1 cellular context compared by ENCODE assay signal in the genomic region with DNA sequence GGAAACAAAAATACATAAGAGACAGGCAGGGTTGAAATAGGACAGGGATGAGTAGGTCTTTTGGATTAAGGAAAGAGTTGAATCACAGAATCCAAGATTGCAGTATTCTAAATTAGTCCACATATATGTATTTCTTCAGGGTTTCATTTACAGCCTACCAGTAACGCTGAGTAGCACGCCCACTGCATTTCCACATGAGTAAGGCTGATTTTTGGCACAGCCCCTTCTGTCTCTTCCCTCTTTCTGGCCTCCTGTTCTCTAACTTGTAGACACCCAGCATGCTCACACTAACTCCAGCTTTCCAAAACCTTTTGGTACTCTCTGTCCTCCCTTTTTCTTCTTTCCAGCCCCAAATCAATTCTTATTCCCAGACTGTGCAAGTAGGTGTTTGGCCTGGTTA.
TF ChIP-seq lines count a peak whose summit lies in the region.

No MANE protein-coding gene starts in this region.

TF ChIP-seq in SK-N-SH, 30 proteins besides CTCF, POLR2A, EP300 and RAD21 (continued from another document):
- TF ChIP-seq, protein P1, sequence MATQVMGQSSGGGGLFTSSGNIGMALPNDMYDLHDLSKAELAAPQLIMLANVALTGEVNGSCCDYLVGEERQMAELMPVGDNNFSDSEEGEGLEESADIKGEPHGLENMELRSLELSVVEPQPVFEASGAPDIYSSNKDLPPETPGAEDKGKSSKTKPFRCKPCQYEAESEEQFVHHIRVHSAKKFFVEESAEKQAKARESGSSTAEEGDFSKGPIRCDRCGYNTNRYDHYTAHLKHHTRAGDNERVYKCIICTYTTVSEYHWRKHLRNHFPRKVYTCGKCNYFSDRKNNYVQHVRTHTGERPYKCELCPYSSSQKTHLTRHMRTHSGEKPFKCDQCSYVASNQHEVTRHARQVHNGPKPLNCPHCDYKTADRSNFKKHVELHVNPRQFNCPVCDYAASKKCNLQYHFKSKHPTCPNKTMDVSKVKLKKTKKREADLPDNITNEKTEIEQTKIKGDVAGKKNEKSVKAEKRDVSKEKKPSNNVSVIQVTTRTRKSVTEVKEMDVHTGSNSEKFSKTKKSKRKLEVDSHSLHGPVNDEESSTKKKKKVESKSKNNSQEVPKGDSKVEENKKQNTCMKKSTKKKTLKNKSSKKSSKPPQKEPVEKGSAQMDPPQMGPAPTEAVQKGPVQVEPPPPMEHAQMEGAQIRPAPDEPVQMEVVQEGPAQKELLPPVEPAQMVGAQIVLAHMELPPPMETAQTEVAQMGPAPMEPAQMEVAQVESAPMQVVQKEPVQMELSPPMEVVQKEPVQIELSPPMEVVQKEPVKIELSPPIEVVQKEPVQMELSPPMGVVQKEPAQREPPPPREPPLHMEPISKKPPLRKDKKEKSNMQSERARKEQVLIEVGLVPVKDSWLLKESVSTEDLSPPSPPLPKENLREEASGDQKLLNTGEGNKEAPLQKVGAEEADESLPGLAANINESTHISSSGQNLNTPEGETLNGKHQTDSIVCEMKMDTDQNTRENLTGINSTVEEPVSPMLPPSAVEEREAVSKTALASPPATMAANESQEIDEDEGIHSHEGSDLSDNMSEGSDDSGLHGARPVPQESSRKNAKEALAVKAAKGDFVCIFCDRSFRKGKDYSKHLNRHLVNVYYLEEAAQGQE (IDR thresholded peaks at IDR 0.05; ENCODE audit: low read depth, low read length), result no peak
- TF ChIP-seq GABPA (IDR thresholded peaks at IDR 0.05; ENCODE audit: low read depth), result no peak
- TF ChIP-seq TCF12 (IDR thresholded peaks at IDR 0.05), result no peak
- no peak for TF ChIP-seq GATA2 (CRISPR knock-in tag; IDR thresholded peaks at IDR 0.05)
- TF ChIP-seq, protein P2, sequence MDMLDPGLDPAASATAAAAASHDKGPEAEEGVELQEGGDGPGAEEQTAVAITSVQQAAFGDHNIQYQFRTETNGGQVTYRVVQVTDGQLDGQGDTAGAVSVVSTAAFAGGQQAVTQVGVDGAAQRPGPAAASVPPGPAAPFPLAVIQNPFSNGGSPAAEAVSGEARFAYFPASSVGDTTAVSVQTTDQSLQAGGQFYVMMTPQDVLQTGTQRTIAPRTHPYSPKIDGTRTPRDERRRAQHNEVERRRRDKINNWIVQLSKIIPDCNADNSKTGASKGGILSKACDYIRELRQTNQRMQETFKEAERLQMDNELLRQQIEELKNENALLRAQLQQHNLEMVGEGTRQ (IDR thresholded peaks at IDR 0.05; ENCODE audit: borderline replicate concordance, low read depth, low read length), result no peak
